ENCODE assay signal across 16 cellular contexts in the genomic region with DNA sequence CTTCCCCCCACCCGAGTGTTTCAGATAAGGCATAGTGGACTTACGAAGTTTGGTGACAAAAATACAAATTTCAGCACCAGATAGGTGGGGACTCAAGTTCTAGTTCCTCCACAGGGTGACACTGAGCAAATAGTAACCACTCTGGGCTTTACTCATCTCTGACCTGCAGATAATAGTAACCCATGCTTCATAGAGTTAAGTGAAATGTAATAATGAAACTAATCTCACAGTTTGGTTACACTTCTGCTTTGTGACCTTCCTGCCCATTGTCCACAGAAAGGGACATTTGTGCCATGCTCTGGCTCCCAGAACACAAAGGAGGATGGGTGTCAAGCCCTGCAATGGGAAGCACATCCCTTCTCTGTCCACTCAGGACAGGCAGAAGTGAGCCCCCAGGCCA. TPM values are rescaled to one million over a fixed set of nuclear protein-coding genes. Genes with fewer than 3 reads are reported as not detected.
DNase-seq lines count a peak whose midpoint lies in the region; ATAC-seq lines count a peak whose summit lies in the region.
"Had no signal": no experiment of that assay in that cellular context is flagged by ENCODE, and none has a peak within 500 bp of the region (broad histone marks: within the 10 kb centered on the region; RNA-seq: fewer than 3 reads in every experiment).

No MANE protein-coding gene starts in this region.

- no peaks in the 10 kb centered on the region for H3K9me3 Mint-ChIP-seq in activated naive CD4-positive, alpha-beta T cell treated with anti-CD3 and anti-CD28 coated beads, Interleukin-2, amount 50 U/mL, for 72 hours

- H3K27ac Mint-ChIP-seq in activated naive CD4-positive, alpha-beta T cell treated with anti-CD3 and anti-CD28 coated beads, Interleukin-2, amount 50 U/mL, for 72 hours: no peak overlapping the region

- DNase-seq in CD1c-positive myeloid dendritic cell (ENCODE audit: extremely low spot score): peak; percentile 86
- no peak for DNase-seq in activated naive CD4-positive, alpha-beta T cell treated with anti-CD3 and anti-CD28 coated beads, Interleukin-2, amount 50 U/mL, for 72 hours (ENCODE audit: low spot score in 2 of 2)
- DNase-seq in NCI-H1694 (lab: John Stamatoyannopoulos, UW): no peak
- DNase-seq in NCI-H446 treated with DMSO at 0.1 percent for 48 hours (lab: John Stamatoyannopoulos, UW): no peak
- no peak for DNase-seq in AG08396 (ENCODE audit: low spot score)
- DNase-seq: activated CD8-positive, alpha-beta memory T cell treated with anti-CD3 and anti-CD28 coated beads, Interleukin-2, amount 50 U/mL, for 48 hours; IMR-90; mesenchymal stem cell; NCI-H146; NCI-H748 treated with DMSO at 0.1 percent for 48 hours; SIG-M5; stimulated activated CD8-positive, alpha-beta memory T cell treated with anti-CD3 and anti-CD28 coated beads, Interleukin-4, amount 100 ng/mL, for 48 hours had no signal

- peaks cover 0 to 6% of the 10 kb centered on the region in 2 donors for H3K36me3 Mint-ChIP-seq in activated naive CD4-positive, alpha-beta T cell treated with anti-CD3 and anti-CD28 coated beads, Interleukin-2, amount 50 U/mL, for 72 hours

- peak; percentile 59 for ATAC-seq in GM18907 (IDR thresholded peaks at IDR 0.05; ENCODE audit: unreplicated experiment)
- peak; percentile 78 for ATAC-seq in HG02610 (IDR thresholded peaks at IDR 0.05; ENCODE audit: unreplicated experiment)
- peak; percentile 87 for ATAC-seq in HG03442 (IDR thresholded peaks at IDR 0.05; ENCODE audit: unreplicated experiment)
- no peak for ATAC-seq in activated naive CD4-positive, alpha-beta T cell treated with anti-CD3 and anti-CD28 coated beads, Interleukin-2, amount 50 U/mL, for 72 hours
- ATAC-seq: A549 had no signal

RNA-seq across cellular contexts. Expression of gene MAFB, which starts 8.5 kb away (rescaled TPM):
- total RNA-seq in activated naive CD4-positive, alpha-beta T cell treated with anti-CD3 and anti-CD28 coated beads, Interleukin-2, amount 50 U/mL, for 72 hours: under 1 TPM in 1 of 2 donors, not detected in 1; 0.12 TPM
- total RNA-seq: IMR-90 had no signal

Comparison
In these comparisons a context has a peak if more than half of its experiments do, and no peak if none do; other contexts are left out.
1. ATAC-seq: peak in GM18907 (single experiment), HG02610 (single experiment) and HG03442 (single experiment); none in activated naive CD4-positive, alpha-beta T cell treated with anti-CD3 and anti-CD28 coated beads, Interleukin-2, amount 50 U/mL, for 72 hours (0 of 2).